ENCODE assay signal across 7 cellular contexts in genomic region chr10:76086571-76087260, GRCh38.
DNase-seq lines count a peak whose midpoint lies in the region; ATAC-seq and TF ChIP-seq lines count a peak whose summit lies in the region.

No MANE protein-coding gene starts in this region.

- DNase-seq in Panc1 (ENCODE audit: low read depth, low spot score) (no peak), foreskin melanocyte (peak; percentile 52), gastrocnemius medialis (peak; percentile 67 to 79), cortex of kidney (lab: John Stamatoyannopoulos, UW) (no peak), DMS114 treated with DMSO at 0.1 percent for 48 hours (lab: John Stamatoyannopoulos, UW; ENCODE audit: unreplicated experiment) (no peak)

- H3K4me1 ChIP-seq in Panc1 (ENCODE audit: control insufficient read depth, insufficient read depth, low read length) (no peaks in the 10 kb centered on the region), gastrocnemius medialis (peaks cover 18 to 33% of the 10 kb centered on the region in 2 donors)

- H3K27me3 ChIP-seq in Panc1 (ENCODE audit: control insufficient read depth, insufficient read depth, low read length) (0 out of 2 replicates have a peak, but pooled peaks cover 3% of the 10 kb centered on the region), gastrocnemius medialis (no peaks in the 10 kb centered on the region)

- CTCF ChIA-PET in Panc1 (lab: Charles Lee) = no interaction called here

- no peaks in the 10 kb centered on the region for H3K9me3 ChIP-seq in Panc1 (ENCODE audit: control insufficient read depth, insufficient read depth, low read depth, low read length)
- H3K9me3 ChIP-seq in gastrocnemius medialis = no peaks in the 10 kb centered on the region

- H3K4me3 ChIP-seq in Panc1 (ENCODE audit: low read depth in 2 of 2, low read length in 2 of 2) (no peak overlapping the region), gastrocnemius medialis (peak overlapping the region in 3 of 4 donors; percentile 1 to 12 (median 10))

- BruUV-seq in Panc1 (replicated peaks; lab: Mats Ljungman, UMichigan) = no TSS peak

- POLR2A ChIA-PET in Panc1 (lab: Charles Lee) = no interaction called here

- H3K27ac ChIP-seq in Panc1 (ENCODE audit: low read length) = no peak overlapping the region
- H3K27ac ChIP-seq in gastrocnemius medialis = peak overlapping the region; percentile 50 to 78 (median 66)

- in situ Hi-C loops in Panc1 (cut with HindIII; ENCODE audit: low pct_unique_long_range_greater_than_20kb, low sequenced_read_pairs) (no loop called here), gastrocnemius medialis (cut with MboI; ENCODE audit: low sequenced_read_pairs in 4 of 4) (no loop called here)

- ATAC-seq in HG03175 (IDR thresholded peaks at IDR 0.05; ENCODE audit: unreplicated experiment) = peak; percentile 63
- ATAC-seq in Panc1 = no peak; the same call in 1 of the 2 replicates
- peak; percentile 96 to 98 for ATAC-seq in gastrocnemius medialis

- TF ChIP-seq CTCF in GM12874 (IDR thresholded peaks at IDR 0.05; ENCODE audit: insufficient read depth, low read depth, low read length) (peak; percentile 61), Panc1 (IDR thresholded peaks at IDR 0.05) (peak; percentile 65), gastrocnemius medialis (IDR thresholded peaks at IDR 0.05 in 4 of 5, conservative IDR thresholded peaks at IDR 0.05 in 1 of 5) (peak; percentile 54 to 76 (median 66))

- H3K36me3 ChIP-seq in Panc1 (ENCODE audit: control insufficient read depth, insufficient read depth, low read length) (no peaks in the 10 kb centered on the region), gastrocnemius medialis (no peaks in the 10 kb centered on the region)

- no peak for TF ChIP-seq POLR2A in gastrocnemius medialis (IDR thresholded peaks at IDR 0.05)

- intact Hi-C loops in Panc1 (cut with micrococcal nuclease; ENCODE audit: unreplicated experiment) (no loop called here), gastrocnemius medialis (cut with DNase I; ENCODE audit: low total_unique reads) (loop anchor here (2.0 kb wide), 1 partner anchor 686 kb away; the partner anchor contains the start of gene ZNF503)

Comparison
In these comparisons a context has a peak if more than half of its experiments do, and no peak if none do; other contexts are left out.
1. DNase-seq: peak in foreskin melanocyte (single experiment) and gastrocnemius medialis (2 of 2); none in Panc1 (single experiment), cortex of kidney (single experiment) and DMS114 treated with DMSO at 0.1 percent for 48 hours (single experiment).
2. H3K4me3 ChIP-seq: peak in gastrocnemius medialis (3 of 4); none in Panc1 (0 of 2).
3. Peak in every context shown above with its lines, with median percentiles within 50 percentile points of each other: CTCF ChIP-seq.